In the genomic region with DNA sequence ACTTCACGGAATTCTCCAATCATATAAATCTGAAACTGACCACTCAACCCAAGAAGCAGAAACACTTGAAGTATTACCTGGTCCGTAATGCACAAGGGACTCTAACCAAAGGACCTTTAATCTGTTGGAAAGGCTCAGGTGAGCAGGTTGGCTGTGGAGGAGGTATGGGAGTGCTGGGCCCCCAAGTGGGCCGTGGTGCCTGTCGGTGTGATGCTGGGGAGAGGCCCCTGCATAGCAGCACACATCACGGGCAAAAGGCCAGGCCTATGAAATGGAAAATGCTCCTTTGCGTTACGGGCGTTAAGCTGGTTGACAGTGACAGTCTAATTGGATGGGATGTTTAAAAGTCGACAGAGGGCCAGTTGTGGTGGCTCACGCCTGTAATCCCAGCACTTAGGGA, we compare ENCODE assay signal across 20 cellular contexts. TPM values are rescaled to one million over a fixed set of nuclear protein-coding genes. Genes with fewer than 3 reads are reported as not detected.
DNase-seq lines count a peak whose midpoint lies in the region; ATAC-seq, FAIRE-seq and TF ChIP-seq lines count a peak whose summit lies in the region.
"Had no signal": no experiment of that assay in that cellular context is flagged by ENCODE, and none has a peak within 500 bp of the region (broad histone marks: within the 10 kb centered on the region; RNA-seq: fewer than 3 reads in every experiment).

No MANE protein-coding gene starts in this region.

- no peak for TF ChIP-seq POLR2A in spleen (IDR thresholded peaks at IDR 0.05)

- H3K9me3 ChIP-seq in kidney (ENCODE audit: control insufficient read depth in 1 of 2, low read length in 2 of 2) (no peaks in the 10 kb centered on the region), spleen (no peaks in the 10 kb centered on the region)
- H3K9me3 ChIP-seq: BLaER1, Caco-2, HAP-1 had no signal

- no peak overlapping the region for H3K4me3 ChIP-seq in kidney (ENCODE audit: low read length in 2 of 2)
- no peak overlapping the region for H3K4me3 ChIP-seq in spleen
- H3K4me3 ChIP-seq: BLaER1, GM12878, GM23338, HAP-1 had no signal

- intact Hi-C loops in Right ventricle myocardium inferior (cut with DNase I) (no loop called here), Right ventricle myocardium superior (cut with DNase I) (no loop called here), kidney (cut with DNase I) (no loop called here), spleen (cut with DNase I; ENCODE audit: low total_unique reads) (no loop called here)

- no peak overlapping the region for H3K9ac ChIP-seq in kidney (ENCODE audit: low read length in 2 of 2)
- H3K9ac ChIP-seq: BLaER1 had no signal

- H3K36me3 ChIP-seq in kidney (ENCODE audit: control insufficient read depth in 1 of 2, insufficient read depth in 2 of 2, low read length in 2 of 2): no peaks in the 10 kb centered on the region
- no peaks in the 10 kb centered on the region for H3K36me3 ChIP-seq in spleen
- H3K36me3 ChIP-seq: BLaER1, HAP-1 had no signal

- no peaks in the 10 kb centered on the region for H3K4me1 ChIP-seq in kidney (ENCODE audit: control insufficient read depth in 1 of 2, insufficient read depth in 1 of 2, low read depth in 1 of 2, low read length in 2 of 2)
- no peaks in the 10 kb centered on the region for H3K4me1 ChIP-seq in spleen
- H3K4me1 ChIP-seq: Caco-2, HAP-1 had no signal

- peaks cover 0 to 3% (median 0%) of the 10 kb centered on the region in 7 donors for H3K27me3 ChIP-seq in spleen (replicated peaks in 1 of 7)
- H3K27me3 ChIP-seq: BLaER1 had no signal

- H3K27ac ChIP-seq in kidney (ENCODE audit: low read depth in 2 of 2, low read length in 2 of 2): no peak overlapping the region
- no peak overlapping the region for H3K27ac ChIP-seq in spleen
- H3K27ac ChIP-seq: 22Rv1, BLaER1, C4-2B had no signal

- DNase-seq in Right ventricle myocardium inferior (ENCODE audit: missing footprints) (peak; percentile 11), Right ventricle myocardium superior (no peak), kidney (peak; percentile 24), spleen (peak; percentile 34), activated gamma-delta T cell (lab: John Stamatoyannopoulos, UW) (no peak), HK-2 (ENCODE audit: unreplicated experiment) (no peak)
- DNase-seq: Caco-2; CD4-positive, CD25-positive, alpha-beta regulatory T cell; CD8-positive, alpha-beta T cell; DMS153; DND-41; GDM1; HFFc6 had no signal

- 93 to 97% (median 94%) methylated on average over 10 of the region's 10 CpGs for WGBS in spleen, 5 donors

- no peak for FAIRE-seq in kidney (lab: Jason Lieb, UNC)
- FAIRE-seq: A204.1, GM12878 had no signal

- ATAC-seq in Right ventricle myocardium inferior (no peak), Right ventricle myocardium superior (ENCODE audit: poor library complexity) (no peak)
- ATAC-seq: CD8-positive, alpha-beta T cell; GM12878; GM23338 had no signal

- TF ChIP-seq CTCF in kidney (IDR thresholded peaks at IDR 0.05; ENCODE audit: borderline replicate concordance, extremely low read depth, insufficient read depth) (no peak), spleen (IDR thresholded peaks at IDR 0.05 in 8 of 11, conservative IDR thresholded peaks at IDR 0.05 in 3 of 11) (no peak)

RNA-seq across cellular contexts. Expression of a gene that starts 42.6 kb away (rescaled TPM):
- total RNA-seq in Right ventricle myocardium inferior (11.4 TPM), Right ventricle myocardium superior (9.0 TPM), kidney (0.98 TPM), spleen (1 to 10 TPM in 1 of 7 donors, under 1 TPM in 6; 0.35 to 1.6 (median 0.68) TPM)
- polyA plus RNA-seq in kidney (ENCODE audit: insufficient read depth, low read depth, low replicate concordance) (1.8 TPM), spleen (under 1 TPM in 2 of 3 donors, not detected in 1; 0.06 to 0.09 TPM)

Comparison
In these comparisons a context has a peak if more than half of its experiments do, and no peak if none do; other contexts are left out.
1. DNase-seq: peak in Right ventricle myocardium inferior (single experiment), kidney (single experiment) and spleen (single experiment); none in Right ventricle myocardium superior (single experiment), activated gamma-delta T cell (single experiment) and HK-2 (single experiment).